ENCODE assay signal across 18 cellular contexts in genomic region chrX:153931151-153931550, GRCh38. TPM values are rescaled to one million over a fixed set of nuclear protein-coding genes. Genes with fewer than 3 reads are reported as not detected.
DNase-seq lines count a peak whose midpoint lies in the region; ATAC-seq and TF ChIP-seq lines count a peak whose summit lies in the region.
"Had no signal": no experiment of that assay in that cellular context is flagged by ENCODE, and none has a peak within 500 bp of the region (broad histone marks: within the 10 kb centered on the region; RNA-seq: fewer than 3 reads in every experiment).

No MANE protein-coding gene starts in this region.

- H3K79me1 ChIP-seq in mesendoderm (ENCODE audit: low read length): no peaks in the 10 kb centered on the region

- H3K23ac ChIP-seq in mesendoderm (ENCODE audit: low read length): no peak overlapping the region

- peaks cover 20% of the 10 kb centered on the region for H3K4me1 Mint-ChIP-seq in stimulated activated naive CD8-positive, alpha-beta T cell treated with anti-CD3 and anti-CD28 coated beads, Interleukin-15, Interleukin-2, amounts not matched to agents 100 ng/mL and 50 ng/mL, for 24 hours (ENCODE audit: low read depth)
- peaks cover 57% of the 10 kb centered on the region for H3K4me1 Mint-ChIP-seq in stimulated activated naive CD8-positive, alpha-beta T cell treated with anti-CD3 and anti-CD28 coated beads, Interleukin-15, amount 100 ng/mL, for 72 hours
- H3K4me1 Mint-ChIP-seq in activated naive CD8-positive, alpha-beta T cell treated with anti-CD3 and anti-CD28 coated beads for 36 hours: peaks cover 18% of the 10 kb centered on the region
- H3K4me1 Mint-ChIP-seq in type B pancreatic cell (ENCODE audit: unreplicated experiment): peaks cover 7% of the 10 kb centered on the region

- no peak overlapping the region for H3K18ac ChIP-seq in mesendoderm (ENCODE audit: low read length)

- no peak for DNase-seq in stimulated activated naive CD8-positive, alpha-beta T cell treated with anti-CD3 and anti-CD28 coated beads, Interleukin-15, amount 100 ng/mL, for 72 hours
- DNase-seq in activated naive CD8-positive, alpha-beta T cell treated with anti-CD3 and anti-CD28 coated beads for 36 hours: no peak
- DNase-seq in type B pancreatic cell (ENCODE audit: extremely low spot score, unreplicated experiment) (no peak), mesendoderm (no peak)
- DNase-seq: activated T-cell treated with anti-CD3 and anti-CD28 coated beads, Interleukin-2, amount 50 U/mL, for 4 hours; aorta; H7; MG63; NCI-H187 treated with DMSO at 0.1 percent for 48 hours; SHP77 treated with DMSO at 0.1 percent for 48 hours had no signal

- no peaks in the 10 kb centered on the region for H3K27me3 ChIP-seq in mesendoderm (ENCODE audit: insufficient read depth, low read length, poor library complexity)
- H3K27me3 ChIP-seq: gastroesophageal sphincter, MG63 had no signal

- no peaks in the 10 kb centered on the region for H3K27me3 Mint-ChIP-seq in stimulated activated naive CD8-positive, alpha-beta T cell treated with anti-CD3 and anti-CD28 coated beads, Interleukin-15, Interleukin-2, amounts not matched to agents 100 ng/mL and 50 ng/mL, for 24 hours
- H3K27me3 Mint-ChIP-seq in stimulated activated naive CD8-positive, alpha-beta T cell treated with anti-CD3 and anti-CD28 coated beads, Interleukin-15, amount 100 ng/mL, for 72 hours: no peaks in the 10 kb centered on the region
- H3K27me3 Mint-ChIP-seq in activated naive CD8-positive, alpha-beta T cell treated with anti-CD3 and anti-CD28 coated beads for 36 hours: no peaks in the 10 kb centered on the region
- H3K27me3 Mint-ChIP-seq in type B pancreatic cell: no peaks in the 10 kb centered on the region

- H4K5ac ChIP-seq in mesendoderm (ENCODE audit: low read length): no peak overlapping the region

- no peak for ATAC-seq in stimulated activated naive CD8-positive, alpha-beta T cell treated with anti-CD3 and anti-CD28 coated beads, Interleukin-15, amount 100 ng/mL, for 72 hours
- no peak for ATAC-seq in GM21526 (IDR thresholded peaks at IDR 0.05; ENCODE audit: low FRiP score, unreplicated experiment)
- ATAC-seq: activated CD4-positive, CD25-positive, alpha-beta regulatory T cell treated with anti-CD3 and anti-CD28 coated beads, Interleukin-2, amount 50 U/mL, for 24 hours; activated T-cell treated with anti-CD3 and anti-CD28 coated beads, Interleukin-2, amount 50 U/mL, for 4 hours; gastroesophageal sphincter had no signal

- no peak overlapping the region for H3K27ac ChIP-seq in mesendoderm (ENCODE audit: low read depth, low read length)
- H3K27ac ChIP-seq: epithelial cell of prostate had no signal

- no peak overlapping the region for H3K4me3 Mint-ChIP-seq in stimulated activated naive CD8-positive, alpha-beta T cell treated with anti-CD3 and anti-CD28 coated beads, Interleukin-15, Interleukin-2, amounts not matched to agents 100 ng/mL and 50 ng/mL, for 24 hours
- no peak overlapping the region for H3K4me3 Mint-ChIP-seq in stimulated activated naive CD8-positive, alpha-beta T cell treated with anti-CD3 and anti-CD28 coated beads, Interleukin-15, amount 100 ng/mL, for 72 hours
- no peak overlapping the region for H3K4me3 Mint-ChIP-seq in activated naive CD8-positive, alpha-beta T cell treated with anti-CD3 and anti-CD28 coated beads for 36 hours
- no peak overlapping the region for H3K4me3 Mint-ChIP-seq in type B pancreatic cell
- H3K4me3 Mint-ChIP-seq: activated T-cell treated with anti-CD3 and anti-CD28 coated beads, Interleukin-2, amount 50 U/mL, for 4 hours had no signal

- H4K8ac ChIP-seq in mesendoderm (ENCODE audit: low read depth, low read length): no peak overlapping the region

- no peak overlapping the region for H2BK120ac ChIP-seq in mesendoderm (ENCODE audit: low read depth, low read length)

- peak overlapping the region; percentile 84 for H3K27ac Mint-ChIP-seq in stimulated activated naive CD8-positive, alpha-beta T cell treated with anti-CD3 and anti-CD28 coated beads, Interleukin-15, Interleukin-2, amounts not matched to agents 100 ng/mL and 50 ng/mL, for 24 hours
- peak overlapping the region in 1 of 2 donors; percentile 94 for H3K27ac Mint-ChIP-seq in stimulated activated naive CD8-positive, alpha-beta T cell treated with anti-CD3 and anti-CD28 coated beads, Interleukin-15, amount 100 ng/mL, for 72 hours
- peak overlapping the region; percentile 79 for H3K27ac Mint-ChIP-seq in activated naive CD8-positive, alpha-beta T cell treated with anti-CD3 and anti-CD28 coated beads for 36 hours
- H3K27ac Mint-ChIP-seq in type B pancreatic cell: peak overlapping the region; percentile 32

- H3K4me2 ChIP-seq in mesendoderm (ENCODE audit: low read length): no peak overlapping the region

- H3K36me3 ChIP-seq in mesendoderm (ENCODE audit: control insufficient read depth, insufficient read depth, low read length): no peaks in the 10 kb centered on the region

- H3K4me1 ChIP-seq in mesendoderm (ENCODE audit: control insufficient read depth, low read depth, low read length): no peaks in the 10 kb centered on the region

- H2BK15ac ChIP-seq in mesendoderm (replicated peaks; ENCODE audit: low read depth): no peak overlapping the region

- peaks cover 10% of the 10 kb centered on the region for H3K79me2 ChIP-seq in mesendoderm (ENCODE audit: control insufficient read depth, insufficient read depth, low read length)

- H2BK5ac ChIP-seq in mesendoderm (ENCODE audit: low read length): no peak overlapping the region

- WGBS in mesendoderm (ENCODE audit: extremely low coverage, insufficient coverage, low lambda C conversion rate): no CpG with 5 or more reads among the region's 8 CpGs

- no peak overlapping the region for H3K4me3 ChIP-seq in mesendoderm (ENCODE audit: low read length)
- H3K4me3 ChIP-seq: gastroesophageal sphincter, MG63 had no signal

- no peaks in the 10 kb centered on the region for H3K9me3 Mint-ChIP-seq in stimulated activated naive CD8-positive, alpha-beta T cell treated with anti-CD3 and anti-CD28 coated beads, Interleukin-15, Interleukin-2, amounts not matched to agents 100 ng/mL and 50 ng/mL, for 24 hours
- no peaks in the 10 kb centered on the region for H3K9me3 Mint-ChIP-seq in stimulated activated naive CD8-positive, alpha-beta T cell treated with anti-CD3 and anti-CD28 coated beads, Interleukin-15, amount 100 ng/mL, for 72 hours
- no peaks in the 10 kb centered on the region for H3K9me3 Mint-ChIP-seq in activated naive CD8-positive, alpha-beta T cell treated with anti-CD3 and anti-CD28 coated beads for 36 hours
- no peaks in the 10 kb centered on the region for H3K9me3 Mint-ChIP-seq in type B pancreatic cell
- H3K9me3 Mint-ChIP-seq: activated T-cell treated with anti-CD3 and anti-CD28 coated beads, Interleukin-2, amount 50 U/mL, for 4 hours had no signal

- no peak overlapping the region for H2AK5ac ChIP-seq in mesendoderm (ENCODE audit: low read length)

- no peak overlapping the region for H3K4ac ChIP-seq in mesendoderm (ENCODE audit: low read depth, low read length)

- no peak overlapping the region for H3K56ac ChIP-seq in mesendoderm (ENCODE audit: low read length)

- no peak overlapping the region for H3K9ac ChIP-seq in mesendoderm (ENCODE audit: low read length)

- H3K36me3 Mint-ChIP-seq in stimulated activated naive CD8-positive, alpha-beta T cell treated with anti-CD3 and anti-CD28 coated beads, Interleukin-15, Interleukin-2, amounts not matched to agents 100 ng/mL and 50 ng/mL, for 24 hours (ENCODE audit: low read depth): peaks cover 27% of the 10 kb centered on the region
- peaks cover 19% of the 10 kb centered on the region for H3K36me3 Mint-ChIP-seq in activated naive CD8-positive, alpha-beta T cell treated with anti-CD3 and anti-CD28 coated beads for 36 hours
- H3K36me3 Mint-ChIP-seq in type B pancreatic cell: peaks cover 4% of the 10 kb centered on the region

- no peak for TF ChIP-seq CTCF in type B pancreatic cell (conservative IDR thresholded peaks at IDR 0.05)

RNA-seq across cellular contexts. Expression of gene NAA10, which starts 3.7 kb away (rescaled TPM):
- 100 to 1,000 TPM; 150 to 153 TPM for total RNA-seq in activated naive CD8-positive, alpha-beta T cell treated with anti-CD3 and anti-CD28 coated beads for 36 hours
- 73.8 and 82.7 TPM in 2 replicates for total RNA-seq in type B pancreatic cell (ENCODE audit: low replicate concordance)
- 120 TPM for polyA plus RNA-seq in mesendoderm (2013, experiment 1 of 2)
- polyA plus RNA-seq in mesendoderm (2013, experiment 2 of 2): 121 TPM

RNA-seq across cellular contexts. Expression of gene ARHGAP4, which starts 5.1 kb away (rescaled TPM):
- 100 to 1,000 TPM; 112 to 123 TPM for total RNA-seq in activated naive CD8-positive, alpha-beta T cell treated with anti-CD3 and anti-CD28 coated beads for 36 hours
- 7.7 and 8.8 TPM in 2 replicates for total RNA-seq in type B pancreatic cell (ENCODE audit: low replicate concordance)
- 12.4 TPM for polyA plus RNA-seq in mesendoderm (2013, experiment 1 of 2)
- polyA plus RNA-seq in mesendoderm (2013, experiment 2 of 2): 12.0 TPM

RNA-seq across cellular contexts. Expression of gene RENBP, which starts 13.3 kb away (rescaled TPM):
- total RNA-seq in activated naive CD8-positive, alpha-beta T cell treated with anti-CD3 and anti-CD28 coated beads for 36 hours: 10 to 100 TPM; 15.2 to 15.7 TPM
- 4.9 and 6.7 TPM in 2 replicates for total RNA-seq in type B pancreatic cell (ENCODE audit: low replicate concordance)
- 1.8 TPM for polyA plus RNA-seq in mesendoderm (2013, experiment 1 of 2)
- 1.7 TPM for polyA plus RNA-seq in mesendoderm (2013, experiment 2 of 2)

RNA-seq across cellular contexts. Expression of gene AVPR2, which starts 26.7 kb away (rescaled TPM):
- total RNA-seq in activated naive CD8-positive, alpha-beta T cell treated with anti-CD3 and anti-CD28 coated beads for 36 hours: not detected
- not detected in 2 replicates for total RNA-seq in type B pancreatic cell (ENCODE audit: low replicate concordance)
- polyA plus RNA-seq in mesendoderm (2013, experiment 1 of 2): 0.03 TPM
- 0.03 TPM for polyA plus RNA-seq in mesendoderm (2013, experiment 2 of 2)
- total RNA-seq: activated T-cell treated with anti-CD3 and anti-CD28 coated beads, Interleukin-2, amount 50 U/mL, for 4 hours; H7; liver; NCI-H460; T-helper 2 cell treated with Interferon-gamma antibody and Interleukin-4, amounts not matched to agents 100 ng/mL and 5 ng/mL, for 36 hours had no signal

RNA-seq across cellular contexts. Expression of gene HCFC1, which starts 40.5 kb away (rescaled TPM):
- total RNA-seq in activated naive CD8-positive, alpha-beta T cell treated with anti-CD3 and anti-CD28 coated beads for 36 hours: 100 to 1,000 TPM; 140 to 142 TPM
- 81.2 and 98.0 TPM in 2 replicates for total RNA-seq in type B pancreatic cell (ENCODE audit: low replicate concordance)
- 76.6 TPM for polyA plus RNA-seq in mesendoderm (2013, experiment 1 of 2)
- polyA plus RNA-seq in mesendoderm (2013, experiment 2 of 2): 74.0 TPM

Comparison
In these comparisons a context has a peak if more than half of its experiments do, and no peak if none do; other contexts are left out.
1. RNA of gene ARHGAP4, which starts 5.1 kb away (total RNA-seq): 112 to 123 TPM in activated naive CD8-positive, alpha-beta T cell treated with anti-CD3 and anti-CD28 coated beads for 36 hours; 7.7 to 8.8 TPM in type B pancreatic cell; every median in the first group is over 10 times any median in the second.